1 cellular context compared by ENCODE assay signal in the genomic region with DNA sequence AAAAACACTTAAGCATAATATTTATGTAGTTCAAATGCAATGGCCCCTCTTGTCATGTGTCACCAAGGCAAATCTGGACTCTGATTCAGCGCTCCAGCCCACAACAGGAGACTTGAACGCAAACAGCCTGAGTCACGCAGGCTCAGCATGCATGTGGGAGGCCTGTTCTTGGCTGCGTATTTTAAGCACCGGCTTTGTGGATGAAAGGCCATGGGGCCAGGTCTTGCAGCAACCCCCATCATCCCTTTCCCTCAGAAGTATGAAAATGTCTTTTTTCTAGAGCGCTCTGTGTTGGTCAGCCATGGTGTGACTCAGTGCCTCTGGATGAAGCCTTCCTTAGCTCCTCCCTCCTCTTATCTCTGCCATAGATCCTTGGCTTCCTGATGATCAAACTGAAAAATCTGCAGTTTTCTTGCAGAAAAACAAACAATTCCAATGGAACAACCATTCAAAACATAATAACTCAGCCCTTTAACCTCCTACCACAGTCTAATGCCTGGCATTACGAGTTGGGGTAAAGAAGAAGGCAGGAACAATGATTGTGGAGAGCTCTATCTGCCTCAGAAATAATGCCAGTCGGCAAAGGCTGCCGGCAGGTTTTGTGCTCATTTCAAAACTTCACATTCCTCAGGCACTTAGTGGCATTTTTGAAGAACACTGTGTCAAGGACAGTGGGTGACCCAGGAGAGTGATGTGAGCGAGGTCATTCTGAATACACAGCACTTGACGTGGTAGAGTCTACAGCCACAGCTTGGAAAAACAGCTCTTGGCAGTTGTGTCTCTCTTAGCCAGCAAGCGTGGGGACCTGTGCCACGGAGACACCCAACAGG.
TF ChIP-seq lines count a peak whose summit lies in the region.

No MANE protein-coding gene starts in this region.

TF ChIP-seq in HepG2, 621 proteins besides CTCF, POLR2A, EP300 and RAD21 (continued from another document and continues in another):
- TF ChIP-seq, protein P1, sequence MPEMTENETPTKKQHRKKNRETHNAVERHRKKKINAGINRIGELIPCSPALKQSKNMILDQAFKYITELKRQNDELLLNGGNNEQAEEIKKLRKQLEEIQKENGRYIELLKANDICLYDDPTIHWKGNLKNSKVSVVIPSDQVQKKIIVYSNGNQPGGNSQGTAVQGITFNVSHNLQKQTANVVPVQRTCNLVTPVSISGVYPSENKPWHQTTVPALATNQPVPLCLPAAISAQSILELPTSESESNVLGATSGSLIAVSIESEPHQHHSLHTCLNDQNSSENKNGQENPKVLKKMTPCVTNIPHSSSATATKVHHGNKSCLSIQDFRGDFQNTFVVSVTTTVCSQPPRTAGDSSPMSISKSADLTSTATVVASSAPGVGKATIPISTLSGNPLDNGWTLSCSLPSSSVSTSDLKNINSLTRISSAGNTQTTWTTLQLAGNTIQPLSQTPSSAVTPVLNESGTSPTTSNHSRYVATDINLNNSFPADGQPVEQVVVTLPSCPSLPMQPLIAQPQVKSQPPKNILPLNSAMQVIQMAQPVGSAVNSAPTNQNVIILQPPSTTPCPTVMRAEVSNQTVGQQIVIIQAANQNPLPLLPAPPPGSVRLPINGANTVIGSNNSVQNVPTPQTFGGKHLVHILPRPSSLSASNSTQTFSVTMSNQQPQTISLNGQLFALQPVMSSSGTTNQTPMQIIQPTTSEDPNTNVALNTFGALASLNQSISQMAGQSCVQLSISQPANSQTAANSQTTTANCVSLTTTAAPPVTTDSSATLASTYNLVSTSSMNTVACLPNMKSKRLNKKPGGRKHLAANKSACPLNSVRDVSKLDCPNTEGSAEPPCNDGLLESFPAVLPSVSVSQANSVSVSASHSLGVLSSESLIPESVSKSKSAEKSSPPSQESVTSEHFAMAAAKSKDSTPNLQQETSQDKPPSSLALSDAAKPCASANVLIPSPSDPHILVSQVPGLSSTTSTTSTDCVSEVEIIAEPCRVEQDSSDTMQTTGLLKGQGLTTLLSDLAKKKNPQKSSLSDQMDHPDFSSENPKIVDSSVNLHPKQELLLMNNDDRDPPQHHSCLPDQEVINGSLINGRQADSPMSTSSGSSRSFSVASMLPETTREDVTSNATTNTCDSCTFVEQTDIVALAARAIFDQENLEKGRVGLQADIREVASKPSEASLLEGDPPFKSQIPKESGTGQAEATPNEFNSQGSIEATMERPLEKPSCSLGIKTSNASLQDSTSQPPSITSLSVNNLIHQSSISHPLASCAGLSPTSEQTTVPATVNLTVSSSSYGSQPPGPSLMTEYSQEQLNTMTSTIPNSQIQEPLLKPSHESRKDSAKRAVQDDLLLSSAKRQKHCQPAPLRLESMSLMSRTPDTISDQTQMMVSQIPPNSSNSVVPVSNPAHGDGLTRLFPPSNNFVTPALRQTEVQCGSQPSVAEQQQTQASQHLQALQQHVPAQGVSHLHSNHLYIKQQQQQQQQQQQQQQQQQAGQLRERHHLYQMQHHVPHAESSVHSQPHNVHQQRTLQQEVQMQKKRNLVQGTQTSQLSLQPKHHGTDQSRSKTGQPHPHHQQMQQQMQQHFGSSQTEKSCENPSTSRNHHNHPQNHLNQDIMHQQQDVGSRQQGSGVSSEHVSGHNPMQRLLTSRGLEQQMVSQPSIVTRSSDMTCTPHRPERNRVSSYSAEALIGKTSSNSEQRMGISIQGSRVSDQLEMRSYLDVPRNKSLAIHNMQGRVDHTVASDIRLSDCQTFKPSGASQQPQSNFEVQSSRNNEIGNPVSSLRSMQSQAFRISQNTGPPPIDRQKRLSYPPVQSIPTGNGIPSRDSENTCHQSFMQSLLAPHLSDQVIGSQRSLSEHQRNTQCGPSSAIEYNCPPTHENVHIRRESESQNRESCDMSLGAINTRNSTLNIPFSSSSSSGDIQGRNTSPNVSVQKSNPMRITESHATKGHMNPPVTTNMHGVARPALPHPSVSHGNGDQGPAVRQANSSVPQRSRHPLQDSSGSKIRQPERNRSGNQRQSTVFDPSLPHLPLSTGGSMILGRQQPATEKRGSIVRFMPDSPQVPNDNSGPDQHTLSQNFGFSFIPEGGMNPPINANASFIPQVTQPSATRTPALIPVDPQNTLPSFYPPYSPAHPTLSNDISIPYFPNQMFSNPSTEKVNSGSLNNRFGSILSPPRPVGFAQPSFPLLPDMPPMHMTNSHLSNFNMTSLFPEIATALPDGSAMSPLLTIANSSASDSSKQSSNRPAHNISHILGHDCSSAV (CRISPR knock-in tag; IDR thresholded peaks at IDR 0.05; ENCODE audit: borderline replicate concordance), result no peak
- 0 out of 2 replicates have a peak, but pooled peaks have one; percentile 19 for TF ChIP-seq ERF (CRISPR knock-in tag; IDR thresholded peaks at IDR 0.05)
- TF ChIP-seq, protein P2, sequence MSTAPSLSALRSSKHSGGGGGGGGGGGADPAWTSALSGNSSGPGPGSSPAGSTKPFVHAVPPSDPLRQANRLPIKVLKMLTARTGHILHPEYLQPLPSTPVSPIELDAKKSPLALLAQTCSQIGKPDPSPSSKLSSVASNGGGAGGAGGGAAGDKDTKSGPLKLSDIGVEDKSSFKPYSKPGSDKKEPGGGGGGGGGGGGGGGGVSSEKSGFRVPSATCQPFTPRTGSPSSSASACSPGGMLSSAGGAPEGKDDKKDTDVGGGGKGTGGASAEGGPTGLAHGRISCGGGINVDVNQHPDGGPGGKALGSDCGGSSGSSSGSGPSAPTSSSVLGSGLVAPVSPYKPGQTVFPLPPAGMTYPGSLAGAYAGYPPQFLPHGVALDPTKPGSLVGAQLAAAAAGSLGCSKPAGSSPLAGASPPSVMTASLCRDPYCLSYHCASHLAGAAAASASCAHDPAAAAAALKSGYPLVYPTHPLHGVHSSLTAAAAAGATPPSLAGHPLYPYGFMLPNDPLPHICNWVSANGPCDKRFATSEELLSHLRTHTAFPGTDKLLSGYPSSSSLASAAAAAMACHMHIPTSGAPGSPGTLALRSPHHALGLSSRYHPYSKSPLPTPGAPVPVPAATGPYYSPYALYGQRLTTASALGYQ (CRISPR knock-in tag; IDR thresholded peaks at IDR 0.05), result 0 out of 2 replicates have a peak, but pooled peaks have one; percentile 58
- peak; percentile 40; the same call in 1 of the 2 replicates for TF ChIP-seq ZNF547 (CRISPR knock-in tag; IDR thresholded peaks at IDR 0.05)
- TF ChIP-seq ZNF33B (CRISPR knock-in tag; IDR thresholded peaks at IDR 0.05), result no peak
- TF ChIP-seq, protein P3, sequence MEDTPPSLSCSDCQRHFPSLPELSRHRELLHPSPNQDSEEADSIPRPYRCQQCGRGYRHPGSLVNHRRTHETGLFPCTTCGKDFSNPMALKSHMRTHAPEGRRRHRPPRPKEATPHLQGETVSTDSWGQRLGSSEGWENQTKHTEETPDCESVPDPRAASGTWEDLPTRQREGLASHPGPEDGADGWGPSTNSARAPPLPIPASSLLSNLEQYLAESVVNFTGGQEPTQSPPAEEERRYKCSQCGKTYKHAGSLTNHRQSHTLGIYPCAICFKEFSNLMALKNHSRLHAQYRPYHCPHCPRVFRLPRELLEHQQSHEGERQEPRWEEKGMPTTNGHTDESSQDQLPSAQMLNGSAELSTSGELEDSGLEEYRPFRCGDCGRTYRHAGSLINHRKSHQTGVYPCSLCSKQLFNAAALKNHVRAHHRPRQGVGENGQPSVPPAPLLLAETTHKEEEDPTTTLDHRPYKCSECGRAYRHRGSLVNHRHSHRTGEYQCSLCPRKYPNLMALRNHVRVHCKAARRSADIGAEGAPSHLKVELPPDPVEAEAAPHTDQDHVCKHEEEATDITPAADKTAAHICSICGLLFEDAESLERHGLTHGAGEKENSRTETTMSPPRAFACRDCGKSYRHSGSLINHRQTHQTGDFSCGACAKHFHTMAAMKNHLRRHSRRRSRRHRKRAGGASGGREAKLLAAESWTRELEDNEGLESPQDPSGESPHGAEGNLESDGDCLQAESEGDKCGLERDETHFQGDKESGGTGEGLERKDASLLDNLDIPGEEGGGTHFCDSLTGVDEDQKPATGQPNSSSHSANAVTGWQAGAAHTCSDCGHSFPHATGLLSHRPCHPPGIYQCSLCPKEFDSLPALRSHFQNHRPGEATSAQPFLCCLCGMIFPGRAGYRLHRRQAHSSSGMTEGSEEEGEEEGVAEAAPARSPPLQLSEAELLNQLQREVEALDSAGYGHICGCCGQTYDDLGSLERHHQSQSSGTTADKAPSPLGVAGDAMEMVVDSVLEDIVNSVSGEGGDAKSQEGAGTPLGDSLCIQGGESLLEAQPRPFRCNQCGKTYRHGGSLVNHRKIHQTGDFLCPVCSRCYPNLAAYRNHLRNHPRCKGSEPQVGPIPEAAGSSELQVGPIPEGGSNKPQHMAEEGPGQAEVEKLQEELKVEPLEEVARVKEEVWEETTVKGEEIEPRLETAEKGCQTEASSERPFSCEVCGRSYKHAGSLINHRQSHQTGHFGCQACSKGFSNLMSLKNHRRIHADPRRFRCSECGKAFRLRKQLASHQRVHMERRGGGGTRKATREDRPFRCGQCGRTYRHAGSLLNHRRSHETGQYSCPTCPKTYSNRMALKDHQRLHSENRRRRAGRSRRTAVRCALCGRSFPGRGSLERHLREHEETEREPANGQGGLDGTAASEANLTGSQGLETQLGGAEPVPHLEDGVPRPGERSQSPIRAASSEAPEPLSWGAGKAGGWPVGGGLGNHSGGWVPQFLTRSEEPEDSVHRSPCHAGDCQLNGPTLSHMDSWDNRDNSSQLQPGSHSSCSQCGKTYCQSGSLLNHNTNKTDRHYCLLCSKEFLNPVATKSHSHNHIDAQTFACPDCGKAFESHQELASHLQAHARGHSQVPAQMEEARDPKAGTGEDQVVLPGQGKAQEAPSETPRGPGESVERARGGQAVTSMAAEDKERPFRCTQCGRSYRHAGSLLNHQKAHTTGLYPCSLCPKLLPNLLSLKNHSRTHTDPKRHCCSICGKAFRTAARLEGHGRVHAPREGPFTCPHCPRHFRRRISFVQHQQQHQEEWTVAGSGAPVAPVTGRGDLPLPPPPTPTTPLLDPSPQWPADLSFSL (CRISPR knock-in tag; IDR thresholded peaks at IDR 0.05), result no peak
- peak; percentile 85 to 93 for TF ChIP-seq NR2F1 (CRISPR knock-in tag; IDR thresholded peaks at IDR 0.05)
- 0 out of 2 replicates have a peak, but pooled peaks have one; percentile 68 for TF ChIP-seq ZNF558 (CRISPR knock-in tag; IDR thresholded peaks at IDR 0.05; ENCODE audit: borderline replicate concordance)
- TF ChIP-seq ATF7 (IDR thresholded peaks at IDR 0.05), result no peak
- TF ChIP-seq ATF7 (CRISPR knock-in tag; IDR thresholded peaks at IDR 0.05), result 0 out of 2 replicates have a peak, but pooled peaks have one; percentile 9
- TF ChIP-seq MIER3 (CRISPR knock-in tag; IDR thresholded peaks at IDR 0.05; ENCODE audit: borderline replicate concordance), result 0 out of 2 replicates have a peak, but pooled peaks have one; percentile 12
- TF ChIP-seq ELF3 (CRISPR knock-in tag; IDR thresholded peaks at IDR 0.05), result peak; percentile 25; the same call in 1 of the 2 replicates
- no peak for TF ChIP-seq ZKSCAN1 (IDR thresholded peaks at IDR 0.05; ENCODE audit: low read length)
- TF ChIP-seq, protein P4, sequence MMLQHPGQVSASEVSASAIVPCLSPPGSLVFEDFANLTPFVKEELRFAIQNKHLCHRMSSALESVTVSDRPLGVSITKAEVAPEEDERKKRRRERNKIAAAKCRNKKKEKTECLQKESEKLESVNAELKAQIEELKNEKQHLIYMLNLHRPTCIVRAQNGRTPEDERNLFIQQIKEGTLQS (CRISPR knock-in tag; IDR thresholded peaks at IDR 0.05), result peak; percentile 31; the same call in 1 of the 2 replicates
- peak; percentile 93 for TF ChIP-seq RARA (CRISPR knock-in tag; IDR thresholded peaks at IDR 0.05)
- TF ChIP-seq BCL6 (CRISPR knock-in tag; IDR thresholded peaks at IDR 0.05), result peak; percentile 76
- TF ChIP-seq RCOR2 (CRISPR knock-in tag; IDR thresholded peaks at IDR 0.05), result no peak; the same call in 1 of the 2 replicates
- TF ChIP-seq ZNF317 (CRISPR knock-in tag; IDR thresholded peaks at IDR 0.05), result 0 out of 2 replicates have a peak, but pooled peaks have one; percentile 56
- TF ChIP-seq, protein P5, sequence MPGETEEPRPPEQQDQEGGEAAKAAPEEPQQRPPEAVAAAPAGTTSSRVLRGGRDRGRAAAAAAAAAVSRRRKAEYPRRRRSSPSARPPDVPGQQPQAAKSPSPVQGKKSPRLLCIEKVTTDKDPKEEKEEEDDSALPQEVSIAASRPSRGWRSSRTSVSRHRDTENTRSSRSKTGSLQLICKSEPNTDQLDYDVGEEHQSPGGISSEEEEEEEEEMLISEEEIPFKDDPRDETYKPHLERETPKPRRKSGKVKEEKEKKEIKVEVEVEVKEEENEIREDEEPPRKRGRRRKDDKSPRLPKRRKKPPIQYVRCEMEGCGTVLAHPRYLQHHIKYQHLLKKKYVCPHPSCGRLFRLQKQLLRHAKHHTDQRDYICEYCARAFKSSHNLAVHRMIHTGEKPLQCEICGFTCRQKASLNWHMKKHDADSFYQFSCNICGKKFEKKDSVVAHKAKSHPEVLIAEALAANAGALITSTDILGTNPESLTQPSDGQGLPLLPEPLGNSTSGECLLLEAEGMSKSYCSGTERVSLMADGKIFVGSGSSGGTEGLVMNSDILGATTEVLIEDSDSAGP (CRISPR knock-in tag; IDR thresholded peaks at IDR 0.05; ENCODE audit: borderline replicate concordance), result peak; percentile 28; the same call in 1 of the 2 replicates
- TF ChIP-seq, protein P6, sequence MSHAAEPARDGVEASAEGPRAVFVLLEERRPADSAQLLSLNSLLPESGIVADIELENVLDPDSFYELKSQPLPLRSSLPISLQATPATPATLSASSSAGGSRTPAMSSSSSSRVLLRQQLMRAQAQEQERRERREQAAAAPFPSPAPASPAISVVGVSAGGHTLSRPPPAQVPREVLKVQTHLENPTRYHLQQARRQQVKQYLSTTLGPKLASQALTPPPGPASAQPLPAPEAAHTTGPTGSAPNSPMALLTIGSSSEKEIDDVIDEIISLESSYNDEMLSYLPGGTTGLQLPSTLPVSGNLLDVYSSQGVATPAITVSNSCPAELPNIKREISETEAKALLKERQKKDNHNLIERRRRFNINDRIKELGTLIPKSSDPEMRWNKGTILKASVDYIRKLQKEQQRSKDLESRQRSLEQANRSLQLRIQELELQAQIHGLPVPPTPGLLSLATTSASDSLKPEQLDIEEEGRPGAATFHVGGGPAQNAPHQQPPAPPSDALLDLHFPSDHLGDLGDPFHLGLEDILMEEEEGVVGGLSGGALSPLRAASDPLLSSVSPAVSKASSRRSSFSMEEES (CRISPR knock-in tag; IDR thresholded peaks at IDR 0.05), result peak; percentile 69; the same call in 1 of the 2 replicates
- peak; percentile 77 for TF ChIP-seq MAFF (IDR thresholded peaks at IDR 0.05; ENCODE audit: low read depth, low read length)
- TF ChIP-seq, protein P7, sequence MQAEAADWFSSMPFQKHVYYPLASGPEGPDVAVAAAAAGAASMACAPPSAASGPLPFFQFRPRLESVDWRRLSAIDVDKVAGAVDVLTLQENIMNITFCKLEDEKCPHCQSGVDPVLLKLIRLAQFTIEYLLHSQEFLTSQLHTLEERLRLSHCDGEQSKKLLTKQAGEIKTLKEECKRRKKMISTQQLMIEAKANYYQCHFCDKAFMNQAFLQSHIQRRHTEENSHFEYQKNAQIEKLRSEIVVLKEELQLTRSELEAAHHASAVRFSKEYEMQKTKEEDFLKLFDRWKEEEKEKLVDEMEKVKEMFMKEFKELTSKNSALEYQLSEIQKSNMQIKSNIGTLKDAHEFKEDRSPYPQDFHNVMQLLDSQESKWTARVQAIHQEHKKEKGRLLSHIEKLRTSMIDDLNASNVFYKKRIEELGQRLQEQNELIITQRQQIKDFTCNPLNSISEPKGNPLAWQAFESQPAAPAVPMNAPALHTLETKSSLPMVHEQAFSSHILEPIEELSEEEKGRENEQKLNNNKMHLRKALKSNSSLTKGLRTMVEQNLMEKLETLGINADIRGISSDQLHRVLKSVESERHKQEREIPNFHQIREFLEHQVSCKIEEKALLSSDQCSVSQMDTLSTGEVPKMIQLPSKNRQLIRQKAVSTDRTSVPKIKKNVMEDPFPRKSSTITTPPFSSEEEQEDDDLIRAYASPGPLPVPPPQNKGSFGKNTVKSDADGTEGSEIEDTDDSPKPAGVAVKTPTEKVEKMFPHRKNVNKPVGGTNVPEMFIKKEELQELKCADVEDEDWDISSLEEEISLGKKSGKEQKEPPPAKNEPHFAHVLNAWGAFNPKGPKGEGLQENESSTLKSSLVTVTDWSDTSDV (CRISPR knock-in tag; IDR thresholded peaks at IDR 0.05), result no peak
- 0 out of 2 replicates have a peak, but pooled peaks have one; percentile 21 for TF ChIP-seq SMC3 (IDR thresholded peaks at IDR 0.05; ENCODE audit: low read length)
- peak; percentile 42 for TF ChIP-seq KDM6A (CRISPR knock-in tag; IDR thresholded peaks at IDR 0.05; ENCODE audit: low read depth)
- peak; percentile 66 for TF ChIP-seq SKI (IDR thresholded peaks at IDR 0.05; ENCODE audit: partially characterized antibody)
- TF ChIP-seq YEATS4 (CRISPR knock-in tag; IDR thresholded peaks at IDR 0.05; ENCODE audit: borderline replicate concordance), result no peak
